17 cellular contexts compared by ENCODE assay signal in genomic region chr5:58149345-58149744, GRCh38.
DNase-seq lines count a peak whose midpoint lies in the region; ATAC-seq, FAIRE-seq and TF ChIP-seq lines count a peak whose summit lies in the region.
"Had no signal": no experiment of that assay in that cellular context is flagged by ENCODE, and none has a peak within 500 bp of the region (broad histone marks: within the 10 kb centered on the region; RNA-seq: fewer than 3 reads in every experiment).

No MANE protein-coding gene starts in this region.

- H3K9me2 ChIP-seq in HCT116 (ENCODE audit: insufficient read depth), result no peaks in the 10 kb centered on the region

- H4K20me1 ChIP-seq in HCT116 (ENCODE audit: insufficient read depth), result no peaks in the 10 kb centered on the region

- H3K4me3 ChIP-seq in A549 (no peak overlapping the region), HCT116 (replicated peaks in 1 of 2; ENCODE audit: low read depth in 1 of 2, low read length in 2 of 2) (no peak overlapping the region), HAP-1 (no peak overlapping the region)
- H3K4me3 ChIP-seq: dorsolateral prefrontal cortex, GM12878, K562, right atrium auricular region had no signal

- H3K4me1 ChIP-seq in A549, result peaks cover 20% of the 10 kb centered on the region
- peaks cover 0 to 10% of the 10 kb centered on the region in 2 experiments; a peak in 2 of 4 replicates for H3K4me1 ChIP-seq in HCT116 (ENCODE audit: control insufficient read depth in 1 of 2, insufficient read depth in 2 of 2, low read length in 2 of 2)
- H3K4me1 ChIP-seq in HAP-1, result no peaks in the 10 kb centered on the region
- H3K4me1 ChIP-seq: right atrium auricular region had no signal

- H3K27me3 ChIP-seq in HCT116 (ENCODE audit: insufficient read depth, low read length) (no peaks in the 10 kb centered on the region), HAP-1 (ENCODE audit: low read depth) (no peaks in the 10 kb centered on the region)
- H3K27me3 ChIP-seq: dorsolateral prefrontal cortex, right atrium auricular region had no signal

- in situ Hi-C loops in HAP-1 (cut with MboI; ENCODE audit: low sequenced_read_pairs), result no loop called here

- intact Hi-C loops in HCT116 (cut with micrococcal nuclease), result no loop called here

- RAD21 ChIA-PET in HCT116 (lab: Charles Lee; ENCODE audit: low non-redundant PET in 1 of 2, low total read pairs in 2 of 2, uncharacterized antibody in 2 of 2, unreplicated experiment in 2 of 2), result no interaction called here

- FAIRE-seq in A549 (lab: Jason Lieb, UNC), result no peak
- FAIRE-seq: GM12878, K562 had no signal

- CTCF ChIA-PET in A549 (lab: Yijun Ruan, JAX) (interaction anchor here (1.6 kb wide), 1 partner anchor 11 kb away, joined by 4 read pairs; no protein-coding TSS in a partner anchor), HCT116 (lab: Charles Lee) (no interaction called here), RWPE1 (lab: Yijun Ruan, JAX) (interaction anchor here (0.9 kb wide), 1 partner anchor 312 kb away, joined by 3 read pairs; no protein-coding TSS in a partner anchor)

- no peak for DNase-seq in A549 (ENCODE audit: low read depth in 1 of 2, low spot score in 1 of 2)
- no peak for DNase-seq in HCT116 (ENCODE audit: low read depth, low spot score)
- DNase-seq in RWPE1 (ENCODE audit: low spot score), result peak; percentile 35
- DNase-seq in iris pigment epithelial cell (ENCODE audit: low read depth), result peak; percentile 3
- DNase-seq in effector CD8-positive, alpha-beta T cell (lab: John Stamatoyannopoulos, UW), result no peak
- no peak for DNase-seq in erythroblast (lab: John Stamatoyannopoulos, UW)
- DNase-seq in HAP-1 (ENCODE audit: low spot score in 2 of 2), result no peak
- DNase-seq: activated CD4-positive, alpha-beta memory T cell treated with anti-CD3 and anti-CD28 coated beads for 36 hours; activated T-cell treated with anti-CD3 and anti-CD28 coated beads, Interleukin-2, amount 50 U/mL, for 1 hour; dorsolateral prefrontal cortex; hypothalamus; NCI-H1105; stimulated activated naive CD4-positive, alpha-beta T cell treated with Interleukin-2 at 50 U/mL for 16 hours had no signal

- TF ChIP-seq RAD21 in A549 (conservative IDR thresholded peaks at IDR 0.05 in 1 of 2, IDR thresholded peaks at IDR 0.05 in 1 of 2) (no peak), HCT116 (IDR thresholded peaks at IDR 0.05; ENCODE audit: low read depth) (no peak)

- TF ChIP-seq CTCF in A549 (IDR thresholded peaks at IDR 0.05) (no peak), HCT116 (IDR thresholded peaks at IDR 0.05 in 2 of 3, conservative IDR thresholded peaks at IDR 0.05 in 1 of 3; ENCODE audit: borderline replicate concordance in 1 of 3, insufficient read depth in 1 of 3, low read depth in 2 of 3, low read length in 2 of 3) (no peak), RWPE1 (conservative IDR thresholded peaks at IDR 0.05; ENCODE audit: low read depth) (no peak)

- H2AFZ ChIP-seq in HCT116 (ENCODE audit: low read depth, low read length, poor library complexity, severe bottlenecking), result peak overlapping the region; percentile 32

- H3K36me3 ChIP-seq in HCT116 (ENCODE audit: control insufficient read depth in 1 of 2, insufficient read depth in 2 of 2, low read length in 2 of 2) (no peaks in the 10 kb centered on the region), HAP-1 (replicated peaks) (no peaks in the 10 kb centered on the region)
- H3K36me3 ChIP-seq: right atrium auricular region had no signal

- H3K27ac ChIP-seq in A549, result peak overlapping the region in 1 of 2 experiments; percentile 48; a peak in 3 of 6 replicates
- no peak overlapping the region for H3K27ac ChIP-seq in HCT116 (ENCODE audit: low read depth, low read length)
- no peak overlapping the region for H3K27ac ChIP-seq in RWPE1
- H3K27ac ChIP-seq: dorsolateral prefrontal cortex, right atrium auricular region had no signal

- no peak overlapping the region for H3K9ac ChIP-seq in HCT116 (ENCODE audit: low read length)

- no peaks in the 10 kb centered on the region for H3K79me2 ChIP-seq in HCT116 (ENCODE audit: insufficient read depth, low read length)

- BruUV-seq in HCT116 (replicated peaks; lab: Mats Ljungman, UMichigan), result no TSS peak

- no peak; a peak in 1 of 6 replicates for ATAC-seq in A549
- ATAC-seq in HCT116, result no peak; the same call in 1 of the 2 replicates
- no peak for ATAC-seq in GM18519 (IDR thresholded peaks at IDR 0.05; ENCODE audit: low FRiP score, unreplicated experiment)
- ATAC-seq: GM12878, K562 had no signal

- 87% methylated on average over 3 of the region's 3 CpGs for WGBS in A549 (ENCODE audit: missing lambda C conversion rate)

- no peak for TF ChIP-seq POLR2A in A549 (IDR thresholded peaks at IDR 0.05; ENCODE audit: low read length)
- TF ChIP-seq POLR2A in HCT116 (IDR thresholded peaks at IDR 0.05; ENCODE audit: borderline replicate concordance, extremely low read depth, insufficient read depth, insufficient read length), result no peak
- no peak for TF ChIP-seq POLR2A in erythroblast (IDR thresholded peaks at IDR 0.05; ENCODE audit: low read length)

- POLR2A ChIA-PET in A549 (lab: Yijun Ruan, JAX), result no interaction called here
- POLR2A ChIA-PET in HCT116 (lab: Charles Lee), result interaction anchor here (1.0 kb wide), 1 partner anchor 10 kb away, joined by 3 read pairs; no protein-coding TSS in a partner anchor
- POLR2A ChIA-PET in RWPE1 (lab: Yijun Ruan, JAX; ENCODE audit: low non-redundant PET), result no interaction called here

- peaks cover 9% of the 10 kb centered on the region for H3K9me3 ChIP-seq in A549
- H3K9me3 ChIP-seq in HCT116 (ENCODE audit: control insufficient read depth in 1 of 2, insufficient read depth in 1 of 2, low read depth in 1 of 2, low read length in 2 of 2), result no peaks in the 10 kb centered on the region
- no peaks in the 10 kb centered on the region for H3K9me3 ChIP-seq in HAP-1
- H3K9me3 ChIP-seq: right atrium auricular region had no signal

- TF ChIP-seq EP300 in A549 (IDR thresholded peaks at IDR 0.05), result no peak

- H3K4me2 ChIP-seq in A549 (0 out of 3 replicates have a peak overlapping the region, but pooled peaks have one; percentile 12), HCT116 (ENCODE audit: low read length) (peak overlapping the region; percentile 14; the same call in 1 of the 2 replicates)

TF ChIP-seq in A549, 52 proteins besides CTCF, POLR2A, EP300 and RAD21 (continues in another document):
- TF ChIP-seq ELK1 (IDR thresholded peaks at IDR 0.05; ENCODE audit: low read depth, low read length), result no peak
- no peak for TF ChIP-seq TFCP2L1 (CRISPR knock-in tag; IDR thresholded peaks at IDR 0.05)
- no peak for TF ChIP-seq BCL3 (IDR thresholded peaks at IDR 0.05)
- no peak for TF ChIP-seq NR3C1 (IDR thresholded peaks at IDR 0.05)
- TF ChIP-seq EHF (CRISPR knock-in tag; IDR thresholded peaks at IDR 0.05), result no peak
- no peak for TF ChIP-seq RFX5 (IDR thresholded peaks at IDR 0.05)
- no peak for TF ChIP-seq HES2 (IDR thresholded peaks at IDR 0.05)

TF ChIP-seq in HCT116, 20 proteins besides CTCF, POLR2A, EP300 and RAD21:
- TF ChIP-seq EGR1 (IDR thresholded peaks at IDR 0.05; ENCODE audit: low read depth), result no peak
- TF ChIP-seq ZFX (IDR thresholded peaks at IDR 0.05), result no peak
- TF ChIP-seq FOSL1 (IDR thresholded peaks at IDR 0.05; ENCODE audit: low read depth), result no peak

Comparison
In these comparisons a context has a peak if more than half of its experiments do, and no peak if none do; other contexts are left out.
1. DNase-seq: peak in RWPE1 (single experiment) and iris pigment epithelial cell (single experiment); none in A549 (0 of 2), HCT116 (single experiment), effector CD8-positive, alpha-beta T cell (single experiment), erythroblast (0 of 2) and HAP-1 (0 of 2).